In genomic region chr9:69535296-69535832, GRCh38 we compare ENCODE assay signal across 25 cellular contexts.
A peak's percentile ranks its signal among the peaks of the same experiment; 100 is the strongest.
DNase-seq lines count a peak whose midpoint lies in the region; ATAC-seq and TF ChIP-seq lines count a peak whose summit lies in the region.
"Had no signal": no experiment of that assay in that cellular context is flagged by ENCODE, and none has a peak within 500 bp of the region (broad histone marks: within the 10 kb centered on the region; RNA-seq: fewer than 3 reads in every experiment).

No MANE protein-coding gene starts in this region.

- H3K36me3 ChIP-seq in GM23248 (ENCODE audit: low read depth) = no peaks in the 10 kb centered on the region
- H3K36me3 ChIP-seq in skeletal muscle satellite cell (ENCODE audit: insufficient read depth, low read length) = no peaks in the 10 kb centered on the region
- no peaks in the 10 kb centered on the region for H3K36me3 ChIP-seq in esophagus squamous epithelium
- H3K36me3 ChIP-seq: ascending aorta, heart left ventricle, MG63, upper lobe of right lung had no signal

- H3K27me3 ChIP-seq in GM23248 (replicated peaks; ENCODE audit: insufficient read depth) (no peaks in the 10 kb centered on the region), skeletal muscle satellite cell (ENCODE audit: control insufficient read depth, insufficient read depth, low read length) (no peaks in the 10 kb centered on the region), esophagus squamous epithelium (no peaks in the 10 kb centered on the region)
- H3K27me3 ChIP-seq: ascending aorta, heart left ventricle, MG63, upper lobe of right lung had no signal

- peak; percentile 41; the same call in 2 of the 3 replicates for ATAC-seq in SK-N-SH treated with all-trans-retinoic acid at 6 μM for 48 hours
- ATAC-seq: activated CD8-positive, alpha-beta T cell treated with anti-CD3 and anti-CD28 coated beads for 36 hours; heart left ventricle; left cardiac atrium; sciatic nerve; stimulated activated memory B cell treated with anti-CD40 and anti-IgM and Interleukin-4, amounts not matched to agents 10 μg/mL and 1 μg/mL and 100 μg/mL, for 72 hours; T-helper 17 cell; upper lobe of right lung had no signal

- no peaks in the 10 kb centered on the region for H4K20me1 ChIP-seq in GM23248 (ENCODE audit: insufficient read depth)

- WGBS in GM23248 (ENCODE audit: low coverage in 1 of 2, low lambda C conversion rate in 2 of 2, missing lambda C conversion rate in 2 of 2), 2 experiments = 89 to 100% methylated on average over 1 of the region's 1 CpG
- 71% methylated on average over 1 of the region's 1 CpG for WGBS in esophagus squamous epithelium, 2 donors

- peak; percentile 25 for DNase-seq in GM23248
- no peak for DNase-seq in fibroblast of mammary gland (ENCODE audit: low read depth)
- no peak for DNase-seq in esophagus squamous epithelium (lab: John Stamatoyannopoulos, UW)
- no peak for DNase-seq in effector CD8-positive, alpha-beta T cell (lab: John Stamatoyannopoulos, UW)
- no peak for DNase-seq in COLO668 (lab: John Stamatoyannopoulos, UW; ENCODE audit: unreplicated experiment)
- DNase-seq: activated CD8-positive, alpha-beta T cell treated with anti-CD3 and anti-CD28 coated beads for 36 hours; activated naive CD8-positive, alpha-beta T cell treated with anti-CD3 and anti-CD28 coated beads, Interleukin-2, amount 10 ng/mL, durations not matched to agents 7 days and 5 days; CD4-positive, alpha-beta T cell; dermis blood vessel endothelial cell; DMS 273 treated with DMSO at 0.1 percent for 48 hours; heart left ventricle; left cardiac atrium; MG63; NCI-H1436; NCI-H2081 treated with DMSO at 0.1 percent for 48 hours; NCI-H446 treated with DMSO at 0.1 percent for 48 hours; stimulated activated CD4-positive, alpha-beta T cell treated with anti-CD3 and anti-CD28 coated beads, Interleukin-4, amount 100 ng/mL, for 4 hours; substantia nigra; T-helper 17 cell; upper lobe of right lung had no signal

- peaks cover 15% of the 10 kb centered on the region; the same call in 1 of the 2 replicates for H3F3A ChIP-seq in GM23248 (ENCODE audit: insufficient read depth)

- no peaks in the 10 kb centered on the region for H3K79me2 ChIP-seq in GM23248 (ENCODE audit: insufficient read depth)

- TF ChIP-seq CTCF in fibroblast of mammary gland (conservative IDR thresholded peaks at IDR 0.05; ENCODE audit: control insufficient read depth, insufficient read depth, low read depth, low read length) (peak; percentile 8), esophagus squamous epithelium (IDR thresholded peaks at IDR 0.05) (no peak)

- intact Hi-C loops in esophagus squamous epithelium (cut with DNase I) = no loop called here

- in situ Hi-C loops in GM23248 (cut with MboI) = no loop called here

- H3K4me1 ChIP-seq in GM23248 (ENCODE audit: insufficient read depth) = peaks cover 16% of the 10 kb centered on the region
- H3K4me1 ChIP-seq in skeletal muscle satellite cell (ENCODE audit: control insufficient read depth, insufficient read depth, low read length) = peaks cover 15% of the 10 kb centered on the region
- no peaks in the 10 kb centered on the region for H3K4me1 ChIP-seq in esophagus squamous epithelium
- H3K4me1 ChIP-seq: ascending aorta, heart left ventricle, upper lobe of right lung had no signal

- no peak for TF ChIP-seq POLR2A in esophagus squamous epithelium (IDR thresholded peaks at IDR 0.05)

- H3K9me3 ChIP-seq in GM23248 (ENCODE audit: low read depth) = no peaks in the 10 kb centered on the region
- H3K9me3 ChIP-seq in skeletal muscle satellite cell (replicated peaks; ENCODE audit: low read length) = no peaks in the 10 kb centered on the region
- no peaks in the 10 kb centered on the region for H3K9me3 ChIP-seq in esophagus squamous epithelium
- H3K9me3 ChIP-seq: ascending aorta, MG63, upper lobe of right lung had no signal

- no peaks in the 10 kb centered on the region for H3K9me2 ChIP-seq in GM23248 (ENCODE audit: insufficient read depth)

- H3K9ac ChIP-seq in GM23248 = 0 out of 2 replicates have a peak overlapping the region, but pooled peaks have one; percentile 8
- H3K9ac ChIP-seq in skeletal muscle satellite cell (ENCODE audit: low read depth, low read length) = peak overlapping the region; percentile 70

- peak overlapping the region; percentile 64 for H3K4me2 ChIP-seq in GM23248 (ENCODE audit: unreplicated experiment)
- peak overlapping the region; percentile 26 for H3K4me2 ChIP-seq in skeletal muscle satellite cell (ENCODE audit: low read length)

- peak overlapping the region; percentile 38 for H3K4me3 ChIP-seq in GM23248
- no peak overlapping the region for H3K4me3 ChIP-seq in fibroblast of mammary gland (ENCODE audit: control insufficient read depth, low read depth, low read length)
- no peak overlapping the region for H3K4me3 ChIP-seq in skeletal muscle satellite cell (ENCODE audit: low read length)
- no peak overlapping the region for H3K4me3 ChIP-seq in esophagus squamous epithelium
- H3K4me3 ChIP-seq: ascending aorta, heart left ventricle, MG63, upper lobe of right lung had no signal

- H2AFZ ChIP-seq in GM23248 = peak overlapping the region; percentile 40; the same call in 1 of the 2 replicates

- H3K27ac ChIP-seq in GM23248 (peak overlapping the region; percentile 70), esophagus squamous epithelium (no peak overlapping the region)
- H3K27ac ChIP-seq: ascending aorta, heart left ventricle, upper lobe of right lung had no signal

TF ChIP-seq in SK-N-SH treated with all-trans-retinoic acid at 6 μM for 48 hours, 23 proteins besides CTCF, POLR2A, EP300 and RAD21:
- TF ChIP-seq OSR1 (CRISPR knock-in tag; IDR thresholded peaks at IDR 0.05) (no peak), PPARA (CRISPR knock-in tag; IDR thresholded peaks at IDR 0.05; ENCODE audit: borderline replicate concordance) (no peak), CSRNP3 (CRISPR knock-in tag; IDR thresholded peaks at IDR 0.05) (no peak), ZFP3 (CRISPR knock-in tag; IDR thresholded peaks at IDR 0.05) (no peak), ISL1 (CRISPR knock-in tag; IDR thresholded peaks at IDR 0.05) (peak; percentile 73; the same call in 1 of the 2 replicates), ZC3H10 (CRISPR knock-in tag; IDR thresholded peaks at IDR 0.05) (no peak), ARNTL (CRISPR knock-in tag; IDR thresholded peaks at IDR 0.05; ENCODE audit: borderline replicate concordance, low read depth) (no peak)
- TF ChIP-seq, protein P1, sequence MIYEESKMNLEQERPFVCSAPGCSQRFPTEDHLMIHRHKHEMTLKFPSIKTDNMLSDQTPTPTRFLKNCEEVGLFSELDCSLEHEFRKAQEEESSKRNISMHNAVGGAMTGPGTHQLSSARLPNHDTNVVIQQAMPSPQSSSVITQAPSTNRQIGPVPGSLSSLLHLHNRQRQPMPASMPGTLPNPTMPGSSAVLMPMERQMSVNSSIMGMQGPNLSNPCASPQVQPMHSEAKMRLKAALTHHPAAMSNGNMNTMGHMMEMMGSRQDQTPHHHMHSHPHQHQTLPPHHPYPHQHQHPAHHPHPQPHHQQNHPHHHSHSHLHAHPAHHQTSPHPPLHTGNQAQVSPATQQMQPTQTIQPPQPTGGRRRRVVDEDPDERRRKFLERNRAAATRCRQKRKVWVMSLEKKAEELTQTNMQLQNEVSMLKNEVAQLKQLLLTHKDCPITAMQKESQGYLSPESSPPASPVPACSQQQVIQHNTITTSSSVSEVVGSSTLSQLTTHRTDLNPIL (CRISPR knock-in tag; IDR thresholded peaks at IDR 0.05; ENCODE audit: low read depth) = no peak
